ENCODE assay signal across 12 cellular contexts in the genomic region with DNA sequence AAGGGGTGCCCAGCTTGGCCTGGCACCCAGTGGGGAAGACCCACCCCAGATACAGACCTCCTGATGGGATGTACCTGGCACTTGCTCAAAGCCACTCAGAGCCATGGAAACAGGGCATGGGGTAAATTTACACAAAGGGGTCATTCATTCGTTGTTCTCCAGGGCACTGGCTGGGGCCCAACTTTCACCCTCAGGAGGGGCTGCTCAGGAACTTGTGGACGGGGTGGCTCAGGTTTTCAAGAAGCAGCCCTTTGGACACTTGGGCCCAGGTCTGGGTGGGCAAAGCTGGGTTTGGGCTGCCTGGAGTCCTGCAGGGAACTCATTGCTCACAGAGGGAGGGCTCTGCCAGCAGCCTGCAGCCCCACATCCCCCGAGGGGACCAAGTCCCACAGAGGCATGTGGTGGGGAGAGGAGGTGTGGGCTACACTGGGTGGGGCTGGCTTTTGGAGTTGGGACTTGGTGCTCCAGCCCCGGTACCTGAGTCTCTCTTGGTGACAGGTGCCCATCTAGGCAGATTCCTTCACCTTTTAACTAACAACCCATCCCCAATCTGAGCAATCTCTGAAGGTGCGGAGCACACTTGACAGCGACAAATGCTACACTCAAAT.
DNase-seq lines count a peak whose midpoint lies in the region; ATAC-seq, FAIRE-seq and TF ChIP-seq lines count a peak whose summit lies in the region.
"Had no signal": no experiment of that assay in that cellular context is flagged by ENCODE, and none has a peak within 500 bp of the region (broad histone marks: within the 10 kb centered on the region; RNA-seq: fewer than 3 reads in every experiment).

No MANE protein-coding gene starts in this region.

- POLR2A ChIA-PET in IMR-90 (lab: Charles Lee; ENCODE audit: unreplicated experiment): no interaction called here

- no peak overlapping the region for H3K9ac ChIP-seq in IMR-90 (ENCODE audit: low read depth, low read length)
- no peak overlapping the region for H3K9ac ChIP-seq in fibroblast of lung (ENCODE audit: insufficient read depth, low read length)
- H3K9ac ChIP-seq in parathyroid adenoma: no peak overlapping the region

- H4K20me1 ChIP-seq in IMR-90 (ENCODE audit: insufficient read depth, low read length) (no peaks in the 10 kb centered on the region), fibroblast of lung (ENCODE audit: control insufficient read depth, extremely low read depth, insufficient read depth, low read length) (no peaks in the 10 kb centered on the region)

- no peaks in the 10 kb centered on the region for H3K79me1 ChIP-seq in IMR-90 (ENCODE audit: low read depth in 1 of 2, low read length in 2 of 2)

- H3K9me3 ChIP-seq in IMR-90 (ENCODE audit: control insufficient read depth, insufficient read depth, low read length) (peaks cover 9% of the 10 kb centered on the region; the same call in 1 of the 2 replicates), fibroblast of lung (ENCODE audit: control insufficient read depth, insufficient read depth, low read depth, low read length) (no peaks in the 10 kb centered on the region), parathyroid adenoma (ENCODE audit: control insufficient read depth, low read length) (no peaks in the 10 kb centered on the region)
- H3K9me3 ChIP-seq: SJCRH30 had no signal

- dilution Hi-C loops in IMR-90 (cut with HindIII; ENCODE audit: low sequenced_read_pairs, unreplicated experiment): no loop called here

- TF ChIP-seq POLR2A in IMR-90 (IDR thresholded peaks at IDR 0.05; ENCODE audit: low read depth, low read length): no peak
- no peak for TF ChIP-seq POLR2A in H54 (IDR thresholded peaks at IDR 0.05; ENCODE audit: low read depth, low read length)

- TF ChIP-seq CTCF in IMR-90 (conservative IDR thresholded peaks at IDR 0.05; ENCODE audit: low read depth, low read length): no peak
- no peak for TF ChIP-seq CTCF in fibroblast of lung (conservative IDR thresholded peaks at IDR 0.05 in 1 of 2, IDR thresholded peaks at IDR 0.05 in 1 of 2; ENCODE audit: low read depth in 1 of 2, low read length in 2 of 2)
- no peak for TF ChIP-seq CTCF in parathyroid adenoma (IDR thresholded peaks at IDR 0.05)

- H3K4me1 ChIP-seq in IMR-90 (ENCODE audit: control insufficient read depth, insufficient read depth, low read length) (peaks cover 20% of the 10 kb centered on the region), fibroblast of lung (ENCODE audit: control insufficient read depth, extremely low read depth, insufficient read depth, low read length) (peaks cover 11% of the 10 kb centered on the region), parathyroid adenoma (peaks cover 2% of the 10 kb centered on the region)
- H3K4me1 ChIP-seq: SJCRH30 had no signal

- H3K9me1 ChIP-seq in IMR-90 (ENCODE audit: insufficient read depth, low read length): peaks cover 3% of the 10 kb centered on the region; the same call in 1 of the 2 replicates

- BruUV-seq in IMR-90 (replicated peaks; lab: Mats Ljungman, UMichigan): no TSS peak

- H3K36me3 ChIP-seq in IMR-90 (ENCODE audit: control insufficient read depth, insufficient read depth, low read length) (no peaks in the 10 kb centered on the region), fibroblast of lung (ENCODE audit: control insufficient read depth, insufficient read depth, low read length) (no peaks in the 10 kb centered on the region), parathyroid adenoma (ENCODE audit: control insufficient read depth, insufficient read depth, low read length) (no peaks in the 10 kb centered on the region)
- H3K36me3 ChIP-seq: SJCRH30 had no signal

- H2AK5ac ChIP-seq in IMR-90 (ENCODE audit: low read depth, low read length): 0 out of 2 replicates have a peak overlapping the region, but pooled peaks have one; percentile 21

- CTCF ChIA-PET in IMR-90 (lab: Yijun Ruan, JAX): no interaction called here

- no peak overlapping the region for H2BK5ac ChIP-seq in IMR-90 (ENCODE audit: low read depth, low read length, poor library complexity, severe bottlenecking)

- ATAC-seq in IMR-90 (ENCODE audit: low read depth): no peak
- no peak for ATAC-seq in HG03135 (IDR thresholded peaks at IDR 0.05; ENCODE audit: unreplicated experiment)
- no peak for ATAC-seq in HG02852 (IDR thresholded peaks at IDR 0.05; ENCODE audit: unreplicated experiment)
- ATAC-seq in GM18868 (IDR thresholded peaks at IDR 0.05; ENCODE audit: unreplicated experiment): no peak

- intact Hi-C loops in IMR-90 (cut with micrococcal nuclease): no loop called here

- H2AFZ ChIP-seq in IMR-90 (replicated peaks; ENCODE audit: low read length, poor library complexity) (peak overlapping the region; percentile 35), fibroblast of lung (ENCODE audit: low read length) (no peak overlapping the region), parathyroid adenoma (no peak overlapping the region)

- no peak overlapping the region for H2BK15ac ChIP-seq in IMR-90 (ENCODE audit: low read depth, low read length)

- H3K4me2 ChIP-seq in IMR-90 (ENCODE audit: low read depth, low read length) (no peak overlapping the region; the same call in 1 of the 2 replicates), fibroblast of lung (ENCODE audit: extremely low read depth, insufficient read depth, low read length) (no peak overlapping the region), parathyroid adenoma (ENCODE audit: low read length) (peak overlapping the region; percentile 56)

- no peak for TF ChIP-seq RAD21 in IMR-90 (IDR thresholded peaks at IDR 0.05; ENCODE audit: low read length)

- H3K18ac ChIP-seq in IMR-90 (ENCODE audit: low read depth, low read length): no peak overlapping the region

- H2BK120ac ChIP-seq in IMR-90 (ENCODE audit: low read depth, low read length): no peak overlapping the region

- no peak overlapping the region for H4K91ac ChIP-seq in IMR-90 (ENCODE audit: insufficient read depth, low read depth, low read length)

- H3K27ac ChIP-seq in IMR-90 (ENCODE audit: insufficient read depth, low read length) (no peak overlapping the region), fibroblast of lung (ENCODE audit: insufficient read depth, low read length) (no peak overlapping the region), parathyroid adenoma (no peak overlapping the region)
- H3K27ac ChIP-seq: SJCRH30 had no signal

- H3K4me3 ChIP-seq in IMR-90 (ENCODE audit: insufficient read depth, low read depth, low read length): no peak overlapping the region
- peak overlapping the region in 3 of 4 experiments; percentile 18 to 51 (median 42) for H3K4me3 ChIP-seq in fibroblast of lung (replicated peaks in 1 of 4; ENCODE audit: control extremely low read depth in 1 of 4, insufficient read depth in 1 of 4, low read depth in 3 of 4, low read length in 4 of 4)
- peak overlapping the region; percentile 42 for H3K4me3 ChIP-seq in parathyroid adenoma (ENCODE audit: low read depth, low read length)
- H3K4me3 ChIP-seq: mucosa of descending colon had no signal

- DNase-seq in COLO829 (ENCODE audit: low spot score) (peak; percentile 65), IMR-90 (no peak), fibroblast of lung (ENCODE audit: low read depth in 2 of 2) (no peak), H54 (ENCODE audit: insufficient read length, low spot score) (no peak)
- DNase-seq: activated CD4-positive, alpha-beta T cell treated with anti-CD3 and anti-CD28 coated beads, Interleukin-2, amount 10 ng/mL, durations not matched to agents 24 days and 14 days; activated naive CD4-positive, alpha-beta T cell treated with Interleukin-2 at 50 U/mL for 16 hours had no signal

- no peak for FAIRE-seq in H54 (lab: Jason Lieb, UNC)

- no peak overlapping the region for H3K56ac ChIP-seq in IMR-90 (ENCODE audit: extremely low read depth, insufficient read depth, low read length)

- H3K79me2 ChIP-seq in fibroblast of lung (ENCODE audit: control insufficient read depth, insufficient read depth, low read length): no peaks in the 10 kb centered on the region
- H3K79me2 ChIP-seq in parathyroid adenoma: no peaks in the 10 kb centered on the region

- H3K14ac ChIP-seq in IMR-90 (replicated peaks; ENCODE audit: low read depth, low read length): no peak overlapping the region; the same call in 1 of the 2 replicates

- no peak overlapping the region; the same call in 1 of the 2 replicates for H3K4ac ChIP-seq in IMR-90 (ENCODE audit: low read depth, low read length)

- no peak overlapping the region for H3K23ac ChIP-seq in IMR-90 (ENCODE audit: low read depth, low read length)

- H4K5ac ChIP-seq in IMR-90 (ENCODE audit: low read depth, low read length): no peak overlapping the region

- peaks cover 8% of the 10 kb centered on the region for H3K27me3 ChIP-seq in IMR-90 (ENCODE audit: control insufficient read depth, insufficient read depth, low read length)
- peaks cover 2% of the 10 kb centered on the region for H3K27me3 ChIP-seq in fibroblast of lung (ENCODE audit: control insufficient read depth, insufficient read depth, low read length)
- no peaks in the 10 kb centered on the region for H3K27me3 ChIP-seq in parathyroid adenoma (ENCODE audit: control insufficient read depth, insufficient read depth, low read length)
- H3K27me3 ChIP-seq: SJCRH30 had no signal

- WGBS in IMR-90 (ENCODE audit: extremely low coverage in 2 of 2, insufficient read length in 1 of 2), 2 experiments: 20% methylated on average over 2 of the region's 6 CpGs; no CpG with 5 or more reads in 1 of the 2 experiments

- in situ Hi-C loops in IMR-90 (cut with MboI; ENCODE audit: low sequenced_read_pairs): loop anchor here (10.0 kb wide), 1 partner anchor 51 kb away; no protein-coding TSS in a partner anchor

- H2AK9ac ChIP-seq in IMR-90 (replicated peaks; ENCODE audit: low read depth, low read length, poor library complexity): no peak overlapping the region

- no peak overlapping the region for H2BK20ac ChIP-seq in IMR-90 (ENCODE audit: low read depth, low read length)

- H4K8ac ChIP-seq in IMR-90 (ENCODE audit: low read depth in 2 of 2, low read length in 2 of 2): no peak overlapping the region

TF ChIP-seq in IMR-90, 13 proteins besides CTCF, POLR2A, EP300 and RAD21 (continues in another document):
- TF ChIP-seq RFX5 (IDR thresholded peaks at IDR 0.05; ENCODE audit: low read depth, low read length) (no peak), MAFK (IDR thresholded peaks at IDR 0.05; ENCODE audit: low read depth, low read length) (no peak), CEBPB (IDR thresholded peaks at IDR 0.05; ENCODE audit: low read depth, low read length) (no peak)
- TF ChIP-seq, protein P1, sequence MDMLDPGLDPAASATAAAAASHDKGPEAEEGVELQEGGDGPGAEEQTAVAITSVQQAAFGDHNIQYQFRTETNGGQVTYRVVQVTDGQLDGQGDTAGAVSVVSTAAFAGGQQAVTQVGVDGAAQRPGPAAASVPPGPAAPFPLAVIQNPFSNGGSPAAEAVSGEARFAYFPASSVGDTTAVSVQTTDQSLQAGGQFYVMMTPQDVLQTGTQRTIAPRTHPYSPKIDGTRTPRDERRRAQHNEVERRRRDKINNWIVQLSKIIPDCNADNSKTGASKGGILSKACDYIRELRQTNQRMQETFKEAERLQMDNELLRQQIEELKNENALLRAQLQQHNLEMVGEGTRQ (IDR thresholded peaks at IDR 0.05; ENCODE audit: low read depth, low read length): no peak
